ENCODE assay signal across 8 cellular contexts in genomic region chr15:33126559-33127290, GRCh38.
A peak's percentile ranks its signal among the peaks of the same experiment; 100 is the strongest.
DNase-seq lines count a peak whose midpoint lies in the region; ATAC-seq and TF ChIP-seq lines count a peak whose summit lies in the region.

No MANE protein-coding gene starts in this region.

- ATAC-seq in heart left ventricle (peak; percentile 42 to 84 (median 70)), HG03439 (IDR thresholded peaks at IDR 0.05; ENCODE audit: unreplicated experiment) (no peak)

- H3K4me3 ChIP-seq in HL-60 (replicated peaks; ENCODE audit: insufficient read depth, low read length) (no peak overlapping the region), heart left ventricle (peak overlapping the region in 1 of 12 donors; percentile 24), skeletal muscle cell (ENCODE audit: low read depth, low read length) (peak overlapping the region; percentile 0)

- H3K4me1 ChIP-seq in heart left ventricle, result peaks cover 0 to 26% (median 7%) of the 10 kb centered on the region in 12 donors

- WGBS in heart left ventricle, 4 donors, result 15 to 18% (median 16%) methylated on average over 13 of the region's 13 CpGs

- TF ChIP-seq CTCF in HL-60 (IDR thresholded peaks at IDR 0.05; ENCODE audit: insufficient read depth, low read length) (no peak), heart left ventricle (IDR thresholded peaks at IDR 0.05) (no peak)

- H3K27me3 ChIP-seq in HL-60 (ENCODE audit: insufficient read depth, poor library complexity, severe bottlenecking) (no peaks in the 10 kb centered on the region), heart left ventricle (no peaks in the 10 kb centered on the region)

- peak; percentile 88 for DNase-seq in AG08395 (ENCODE audit: low spot score)
- peak; percentile 57 to 58 for DNase-seq in HL-60 (ENCODE audit: low read depth in 1 of 2, low spot score in 1 of 2)
- DNase-seq in NOMO-1 treated with dmso at 0.1 percent for 144 hours (lab: John Stamatoyannopoulos, UW; ENCODE audit: unreplicated experiment), result peak; percentile 32
- DNase-seq in activated effector memory CD4-positive, alpha-beta T cell treated with Interleukin-2 at 50 U/mL for 16 hours, result peak; percentile 56
- peak; percentile 47 to 80 (median 70) for DNase-seq in heart left ventricle
- peak; percentile 96 for DNase-seq in skeletal muscle cell (ENCODE audit: low read depth)
- no peak for DNase-seq in germinal center (ENCODE audit: low spot score)

- no peaks in the 10 kb centered on the region for H3K9me3 ChIP-seq in heart left ventricle

- H3K36me3 ChIP-seq in heart left ventricle, result no peaks in the 10 kb centered on the region

- intact Hi-C loops in heart left ventricle (cut with DNase I), result no loop called here

- H3K27ac ChIP-seq in HL-60 (replicated peaks), result no peak overlapping the region
- peak overlapping the region in 1 of 12 donors; percentile 69 for H3K27ac ChIP-seq in heart left ventricle

- TF ChIP-seq POLR2A in heart left ventricle (IDR thresholded peaks at IDR 0.05), result no peak
